Comparison of ENCODE assay signal across 30 cellular contexts in the genomic region with DNA sequence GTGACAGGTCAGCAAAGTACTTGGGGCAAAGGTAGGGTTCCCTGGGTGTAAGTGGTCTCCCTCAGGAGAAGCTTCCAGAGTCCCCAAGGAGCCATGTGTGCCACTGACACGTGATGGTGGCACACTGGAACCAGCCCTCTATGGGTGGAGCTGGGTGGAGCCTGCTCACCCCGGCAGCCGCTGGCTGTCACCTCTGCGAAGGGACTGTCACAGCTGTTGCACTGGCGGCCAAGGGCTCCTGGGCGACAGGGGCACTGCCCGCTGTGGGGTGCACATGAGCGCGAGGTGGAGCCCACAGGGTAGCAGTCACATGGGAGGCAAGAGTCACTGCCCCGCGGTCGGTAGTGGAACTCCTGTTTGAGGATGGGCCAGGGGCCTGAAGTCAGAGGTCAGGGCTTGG. TPM values are rescaled to one million over a fixed set of nuclear protein-coding genes. Genes with fewer than 3 reads are reported as not detected.
"Had no signal": no experiment of that assay in that cellular context is flagged by ENCODE, and none has a peak within 500 bp of the region (broad histone marks: within the 10 kb centered on the region; RNA-seq: fewer than 3 reads in every experiment).

No MANE protein-coding gene starts in this region.

- H3K36me3 Mint-ChIP-seq: activated naive CD8-positive, alpha-beta T cell; natural killer cell treated with Interleukin-12 subunit alpha and Interleukin-12 subunit beta and Interleukin-15 and Interleukin-18, amount 100 ng/mL, for 72 hours had no signal

- H3K9me3 Mint-ChIP-seq: activated T-cell treated with anti-CD3 and anti-CD28 coated beads, Interleukin-2, amount 50 U/mL, for 72 hours; natural killer cell treated with Interleukin-12 subunit alpha and Interleukin-12 subunit beta and Interleukin-15 and Interleukin-18, amount 100 ng/mL, for 72 hours had no signal

- H3K9me3 ChIP-seq: body of pancreas, gastrocnemius medialis, left ventricle myocardium inferior, ovary, transverse colon had no signal

- H3K27me3 ChIP-seq: body of pancreas, dorsolateral prefrontal cortex, gastrocnemius medialis, ovary, transverse colon had no signal

- H3K27ac Mint-ChIP-seq: activated CD4-positive, alpha-beta T cell treated with anti-CD3 and anti-CD28 coated beads for 36 hours; activated naive CD8-positive, alpha-beta T cell; activated T-cell treated with anti-CD3 and anti-CD28 coated beads, Interleukin-2, amount 50 U/mL, for 72 hours; natural killer cell treated with Interleukin-12 subunit alpha and Interleukin-12 subunit beta and Interleukin-15 and Interleukin-18, amount 100 ng/mL, for 72 hours; progenitor cell of endocrine pancreas had no signal

- DNase-seq: activated CD4-positive, alpha-beta T cell treated with anti-CD3 and anti-CD28 coated beads for 36 hours; activated CD4-positive, CD25-positive, alpha-beta regulatory T cell; activated effector memory CD4-positive, alpha-beta T cell treated with Interleukin-2 at 50 U/mL for 16 hours; activated naive CD4-positive, alpha-beta T cell treated with Interleukin-2 at 50 U/mL for 16 hours; activated T-cell treated with anti-CD3 and anti-CD28 coated beads for 4 hours; activated T-cell treated with anti-CD3 and anti-CD28 coated beads, Interleukin-2, amount 50 U/mL, for 72 hours; anterior cingulate cortex; body of pancreas; dorsolateral prefrontal cortex; effector memory CD4-positive, alpha-beta T cell; erythroblast; gastrocnemius medialis; glutamatergic neuron; left ventricle myocardium inferior; mesendoderm; ovary; stimulated activated CD4-positive, alpha-beta T cell treated with anti-CD3 and anti-CD28 coated beads, Interleukin-2, amount 100 ng/mL, for 48 hours; stimulated activated naive CD4-positive, alpha-beta T cell treated with Interleukin-2 at 50 U/mL for 16 hours; transverse colon had no signal

- H3K4me1 ChIP-seq: body of pancreas had no signal

- H3K4me3 Mint-ChIP-seq: activated CD4-positive, alpha-beta T cell treated with anti-CD3 and anti-CD28 coated beads for 36 hours; activated naive CD8-positive, alpha-beta T cell; natural killer cell treated with Interleukin-12 subunit alpha and Interleukin-12 subunit beta and Interleukin-15 and Interleukin-18, amount 100 ng/mL, for 72 hours had no signal

- H3K4me3 ChIP-seq: body of pancreas, coronary artery, dorsolateral prefrontal cortex, gastrocnemius medialis, left ventricle myocardium inferior, lung, ovary, transverse colon had no signal

- H3K27ac ChIP-seq: body of pancreas, coronary artery, dorsolateral prefrontal cortex, gastrocnemius medialis, left ventricle myocardium inferior, ovary, transverse colon had no signal

- H3K36me3 ChIP-seq: gastrocnemius medialis, left ventricle myocardium inferior, ovary, transverse colon had no signal

- ATAC-seq: activated CD4-positive, alpha-beta T cell treated with anti-CD3 and anti-CD28 coated beads for 36 hours; activated T-cell treated with anti-CD3 and anti-CD28 coated beads, Interleukin-2, amount 50 U/mL, for 72 hours; body of pancreas; gastrocnemius medialis; natural killer cell treated with Interleukin-12 subunit alpha and Interleukin-12 subunit beta and Interleukin-15 and Interleukin-18, amount 100 ng/mL, for 72 hours had no signal

- H3K27me3 Mint-ChIP-seq: activated CD4-positive, alpha-beta T cell treated with anti-CD3 and anti-CD28 coated beads for 36 hours; activated naive CD8-positive, alpha-beta T cell; natural killer cell treated with Interleukin-12 subunit alpha and Interleukin-12 subunit beta and Interleukin-15 and Interleukin-18, amount 100 ng/mL, for 72 hours had no signal

- FAIRE-seq: islet of Langerhans, urothelium cell line had no signal

RNA-seq across cellular contexts. Expression of gene TMEM89, which starts 29.2 kb away (rescaled TPM):
- total RNA-seq: activated T-cell treated with anti-CD3 and anti-CD28 coated beads, Interleukin-2, amount 50 U/mL, for 72 hours; body of pancreas; dorsolateral prefrontal cortex; gastrocnemius medialis; left ventricle myocardium inferior; lung; myocyte; natural killer cell treated with Interleukin-12 subunit alpha and Interleukin-12 subunit beta and Interleukin-15 and Interleukin-18, amount 100 ng/mL, for 72 hours; ovary; progenitor cell of endocrine pancreas; T-helper 1 cell treated with Interleukin-12 subunit alpha and Interleukin-12 subunit beta and Interleukin-4 antibody, amounts not matched to agents 30 ng/mL and 1 ng/mL, for 36 hours; temporal lobe had no signal
- polyA plus RNA-seq: adipose tissue, ovary had no signal
